ENCODE assay signal across 32 cellular contexts in genomic region chr3:187912007-187912406, GRCh38.
"Had no signal": no experiment of that assay in that cellular context is flagged by ENCODE, and none has a peak within 500 bp of the region (broad histone marks: within the 10 kb centered on the region; RNA-seq: fewer than 3 reads in every experiment).

No MANE protein-coding gene starts in this region.

- H3K27me3 ChIP-seq: ascending aorta, brain microvascular endothelial cell, dorsolateral prefrontal cortex, foreskin keratinocyte, heart left ventricle, neutrophil, sigmoid colon, tibial artery, upper lobe of right lung had no signal

- H3K4me1 ChIP-seq: ascending aorta had no signal

- H3K27ac ChIP-seq: ascending aorta, brain microvascular endothelial cell, coronary artery, dorsolateral prefrontal cortex, foreskin keratinocyte, left ventricle myocardium inferior, neutrophil, tibial artery, upper lobe of right lung, VCaP had no signal

- ATAC-seq: foreskin keratinocyte; heart left ventricle; mucosa of descending colon; stimulated activated effector memory CD8-positive, alpha-beta T cell treated with anti-CD3 and anti-CD28 coated beads, Interleukin-12 subunit alpha, Interleukin-12 subunit beta, amount 100 ng/mL, for 72 hours; stimulated activated naive CD8-positive, alpha-beta T cell treated with anti-CD3 and anti-CD28 coated beads, Interleukin-15, amount 100 ng/mL, for 72 hours; upper lobe of right lung had no signal

- H3K4me3 ChIP-seq: ascending aorta, coronary artery, dorsolateral prefrontal cortex, heart left ventricle, left ventricle myocardium inferior, mucosa of descending colon, sigmoid colon, tibial artery, upper lobe of right lung had no signal

- H3K36me3 ChIP-seq: ascending aorta, brain microvascular endothelial cell, heart left ventricle, left ventricle myocardium inferior, neutrophil, sigmoid colon, tibial artery, upper lobe of right lung had no signal

- H3K9me3 ChIP-seq: ascending aorta, heart left ventricle, left ventricle myocardium inferior, mucosa of descending colon, neutrophil, sigmoid colon, tibial artery, upper lobe of right lung had no signal

- H3K9me3 Mint-ChIP-seq: activated naive CD4-positive, alpha-beta T cell treated with anti-CD3 and anti-CD28 coated beads for 36 hours; activated naive CD8-positive, alpha-beta T cell treated with anti-CD3 and anti-CD28 coated beads for 36 hours; nephron; stimulated activated effector memory CD8-positive, alpha-beta T cell treated with anti-CD3 and anti-CD28 coated beads, Interleukin-12 subunit alpha, Interleukin-12 subunit beta, amount 100 ng/mL, for 72 hours; stimulated activated naive CD8-positive, alpha-beta T cell treated with anti-CD3 and anti-CD28 coated beads, Interleukin-15, amount 100 ng/mL, for 72 hours; T-helper 1 cell treated with Interleukin-12 subunit alpha and Interleukin-12 subunit beta and Interleukin-4 antibody, amounts not matched to agents 30 μg/mL and 1 μg/mL, for 36 hours had no signal

- H3K27ac Mint-ChIP-seq: activated naive CD4-positive, alpha-beta T cell treated with anti-CD3 and anti-CD28 coated beads for 36 hours; activated naive CD8-positive, alpha-beta T cell treated with anti-CD3 and anti-CD28 coated beads for 36 hours; progenitor cell of endocrine pancreas; stimulated activated effector memory CD8-positive, alpha-beta T cell treated with anti-CD3 and anti-CD28 coated beads, Interleukin-12 subunit alpha, Interleukin-12 subunit beta, amount 100 ng/mL, for 72 hours; T-helper 1 cell treated with Interleukin-12 subunit alpha and Interleukin-12 subunit beta and Interleukin-4 antibody, amounts not matched to agents 30 μg/mL and 1 μg/mL, for 36 hours had no signal

- DNase-seq: activated CD4-positive, alpha-beta T cell treated with anti-CD3 and anti-CD28 coated beads for 4 hours; activated CD4-positive, alpha-beta T cell treated with anti-CD3 and anti-CD28 coated beads, Interleukin-2, amount 50 U/mL, for 4 hours; activated effector memory CD4-positive, alpha-beta T cell treated with Interleukin-2 at 50 U/mL for 16 hours; activated naive CD4-positive, alpha-beta T cell treated with anti-CD3 and anti-CD28 coated beads for 36 hours; activated naive CD8-positive, alpha-beta T cell treated with anti-CD3 and anti-CD28 coated beads for 36 hours; activated T-cell treated with anti-CD3 and anti-CD28 coated beads for 4 hours; brain microvascular endothelial cell; dorsolateral prefrontal cortex; effector memory CD4-positive, alpha-beta T cell; erythroblast; foreskin keratinocyte; heart left ventricle; kidney glomerular epithelial cell; left ventricle myocardium inferior; mucosa of descending colon; retina; sigmoid colon; small intestine; stimulated activated CD4-positive, alpha-beta T cell treated with anti-CD3 and anti-CD28 coated beads, Interleukin-4, amount 100 ng/mL, for 24 hours; stimulated activated naive CD8-positive, alpha-beta T cell treated with anti-CD3 and anti-CD28 coated beads, Interleukin-15, amount 100 ng/mL, for 72 hours; T-helper 9 cell; tibial artery; upper lobe of right lung had no signal

- H3K4me3 Mint-ChIP-seq: activated naive CD4-positive, alpha-beta T cell treated with anti-CD3 and anti-CD28 coated beads for 36 hours; activated naive CD8-positive, alpha-beta T cell treated with anti-CD3 and anti-CD28 coated beads for 36 hours; nephron; stimulated activated effector memory CD8-positive, alpha-beta T cell treated with anti-CD3 and anti-CD28 coated beads, Interleukin-12 subunit alpha, Interleukin-12 subunit beta, amount 100 ng/mL, for 72 hours; stimulated activated naive CD8-positive, alpha-beta T cell treated with anti-CD3 and anti-CD28 coated beads, Interleukin-15, amount 100 ng/mL, for 72 hours; T-helper 1 cell treated with Interleukin-12 subunit alpha and Interleukin-12 subunit beta and Interleukin-4 antibody, amounts not matched to agents 30 μg/mL and 1 μg/mL, for 36 hours had no signal

- H3K27me3 Mint-ChIP-seq: activated naive CD8-positive, alpha-beta T cell treated with anti-CD3 and anti-CD28 coated beads for 36 hours; stimulated activated naive CD8-positive, alpha-beta T cell treated with anti-CD3 and anti-CD28 coated beads, Interleukin-15, amount 100 ng/mL, for 72 hours had no signal

- H3K36me3 Mint-ChIP-seq: activated naive CD8-positive, alpha-beta T cell treated with anti-CD3 and anti-CD28 coated beads for 36 hours; stimulated activated effector memory CD8-positive, alpha-beta T cell treated with anti-CD3 and anti-CD28 coated beads, Interleukin-12 subunit alpha, Interleukin-12 subunit beta, amount 100 ng/mL, for 72 hours had no signal

- FAIRE-seq: small intestine, TTC549 had no signal
